Comparison of ENCODE assay signal across 8 cellular contexts in the genomic region with DNA sequence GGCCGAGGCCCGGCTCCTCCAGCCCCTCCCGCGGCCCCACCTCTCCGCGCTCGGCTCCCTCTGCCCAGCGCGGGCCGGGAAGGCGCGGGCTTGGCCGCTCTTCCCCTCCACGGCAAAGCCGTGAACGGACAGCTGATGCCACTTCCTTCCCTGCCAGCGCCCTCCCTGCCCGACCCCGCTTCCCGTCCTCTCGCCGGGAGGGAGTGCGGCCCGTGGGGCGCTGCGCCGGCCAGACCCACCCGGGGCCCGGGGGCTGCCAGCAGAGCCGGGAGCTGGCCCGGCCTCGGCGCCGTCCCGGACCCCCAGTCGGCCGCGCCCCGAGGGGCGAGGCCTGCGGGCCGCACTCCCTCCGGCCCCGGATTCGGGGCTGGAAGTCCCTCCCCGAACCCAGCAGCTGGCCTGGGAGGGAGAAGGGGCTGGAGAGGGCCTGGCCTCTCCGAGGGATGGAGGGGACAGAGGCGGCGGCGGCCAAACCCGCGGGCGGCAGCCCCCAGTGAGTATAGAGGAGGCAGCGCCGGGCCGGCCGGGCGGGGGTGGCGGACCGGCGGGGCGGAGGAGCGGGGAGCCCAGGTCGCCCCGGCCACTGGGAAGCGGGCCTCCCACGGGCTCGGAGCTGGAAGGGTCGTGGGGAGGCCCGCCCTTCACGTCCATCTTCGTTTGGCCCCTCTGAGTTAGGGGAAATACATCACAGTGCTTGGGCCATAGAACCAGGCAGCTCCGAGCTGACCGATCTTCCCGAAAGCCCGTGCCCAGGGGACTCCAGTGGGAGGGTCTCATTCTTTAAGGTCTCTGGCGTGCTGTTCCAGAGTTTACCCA. TPM values are rescaled to one million over a fixed set of nuclear protein-coding genes. Genes with fewer than 3 reads are reported as not detected.
A peak's percentile ranks its signal among the peaks of the same experiment; 100 is the strongest.
DNase-seq lines count a peak whose midpoint lies in the region; ATAC-seq and TF ChIP-seq lines count a peak whose summit lies in the region.

KIAA1614 (plus strand) TSS at position 97 of the 816 bp plus-strand sequence; CDS start at position 444, 347 bp downstream.

- DNase-seq in stimulated activated CD4-positive, alpha-beta T cell treated with anti-CD3 and anti-CD28 coated beads, Interleukin-15, amount 100 ng/mL, for 24 hours: peak; percentile 17
- no peak for DNase-seq in stimulated activated CD4-positive, alpha-beta T cell treated with anti-CD3 and anti-CD28 coated beads, Interleukin-4, amount 100 ng/mL, for 24 hours
- no peak for DNase-seq in activated T-helper 2 cell treated with anti-CD3 and anti-CD28 coated beads, Interferon-gamma antibody, Interleukin-2, Interleukin-4, amounts not matched to agents 10 μg/mL and 5 μg/mL and 100 μg/mL, durations not matched to agents 14 hours and 24 hours and 36 hours (ENCODE audit: low spot score)
- DNase-seq in cardiac muscle cell (ENCODE audit: low read depth in 1 of 2, low spot score in 1 of 2) (peak; percentile 39 to 73), ovary (peak; percentile 50 to 72 (median 54)), GM10266 (ENCODE audit: extremely low spot score) (no peak)

- H3K4me3 Mint-ChIP-seq in activated T-helper 2 cell treated with anti-CD3 and anti-CD28 coated beads, Interferon-gamma antibody, Interleukin-2, Interleukin-4, amounts not matched to agents 10 μg/mL and 5 μg/mL and 100 μg/mL, durations not matched to agents 14 hours and 24 hours and 36 hours (ENCODE audit: low read depth): peak within 1 kb of the TSS; percentile 62

- no peak for ATAC-seq in GM18867 (IDR thresholded peaks at IDR 0.05; ENCODE audit: unreplicated experiment)
- ATAC-seq in GM18870 (IDR thresholded peaks at IDR 0.05; ENCODE audit: unreplicated experiment): no peak

- peak; percentile 7 for TF ChIP-seq POLR2A in ovary (IDR thresholded peaks at IDR 0.05)

- H3K27ac ChIP-seq in cardiac muscle cell (no peak within 1 kb of the TSS), ovary (peak within 1 kb of the TSS; percentile 56 to 94)

- no peaks in the 10 kb centered on the region for H3K36me3 Mint-ChIP-seq in activated T-helper 2 cell treated with anti-CD3 and anti-CD28 coated beads, Interferon-gamma antibody, Interleukin-2, Interleukin-4, amounts not matched to agents 10 μg/mL and 5 μg/mL and 100 μg/mL, durations not matched to agents 14 hours and 24 hours and 36 hours (ENCODE audit: low read depth)

- H3K9me3 ChIP-seq in cardiac muscle cell (ENCODE audit: low read depth): no peaks in the 10 kb centered on the region
- no peaks in the 10 kb centered on the region for H3K9me3 ChIP-seq in ovary

- no peaks in the 10 kb centered on the region for H3K9me3 Mint-ChIP-seq in activated T-helper 2 cell treated with anti-CD3 and anti-CD28 coated beads, Interferon-gamma antibody, Interleukin-2, Interleukin-4, amounts not matched to agents 10 μg/mL and 5 μg/mL and 100 μg/mL, durations not matched to agents 14 hours and 24 hours and 36 hours

- H3K36me3 ChIP-seq in cardiac muscle cell (no peaks in the 10 kb centered on the region), ovary (no peaks in the 10 kb centered on the region)

- peaks cover 10% of the 10 kb centered on the region for H3K4me1 Mint-ChIP-seq in activated T-helper 2 cell treated with anti-CD3 and anti-CD28 coated beads, Interferon-gamma antibody, Interleukin-2, Interleukin-4, amounts not matched to agents 10 μg/mL and 5 μg/mL and 100 μg/mL, durations not matched to agents 14 hours and 24 hours and 36 hours (ENCODE audit: low read depth)

- no peak within 1 kb of the TSS for H3K27ac Mint-ChIP-seq in activated T-helper 2 cell treated with anti-CD3 and anti-CD28 coated beads, Interferon-gamma antibody, Interleukin-2, Interleukin-4, amounts not matched to agents 10 μg/mL and 5 μg/mL and 100 μg/mL, durations not matched to agents 14 hours and 24 hours and 36 hours

- H3K4me1 ChIP-seq in cardiac muscle cell (ENCODE audit: low read depth) (no peaks in the 10 kb centered on the region), ovary (ENCODE audit: insufficient read depth) (no peaks in the 10 kb centered on the region)

- TF ChIP-seq CTCF in cardiac muscle cell (IDR thresholded peaks at IDR 0.05; ENCODE audit: low read depth, low read length) (no peak), ovary (IDR thresholded peaks at IDR 0.05) (no peak), GM10266 (IDR thresholded peaks at IDR 0.05; ENCODE audit: control insufficient read depth, insufficient read depth, low read depth, missing control alignments) (no peak)

- 1% methylated on average over 20 to 77 of the region's 77 CpGs for WGBS in ovary, 3 donors

- H3K4me3 ChIP-seq in cardiac muscle cell (peak within 1 kb of the TSS; percentile 23), ovary (peak within 1 kb of the TSS; percentile 64)

- TF ChIP-seq EP300 in ovary (IDR thresholded peaks at IDR 0.05): no peak

- H3K27me3 Mint-ChIP-seq in activated T-helper 2 cell treated with anti-CD3 and anti-CD28 coated beads, Interferon-gamma antibody, Interleukin-2, Interleukin-4, amounts not matched to agents 10 μg/mL and 5 μg/mL and 100 μg/mL, durations not matched to agents 14 hours and 24 hours and 36 hours (ENCODE audit: low read depth): peaks cover 40% of the 10 kb centered on the region

- H3K27me3 ChIP-seq in cardiac muscle cell (peaks cover 32% of the 10 kb centered on the region), ovary (no peaks in the 10 kb centered on the region)

- intact Hi-C loops in activated T-helper 2 cell treated with anti-CD3 and anti-CD28 coated beads, Interferon-gamma antibody, Interleukin-2, Interleukin-4, amounts not matched to agents 10 μg/mL and 5 μg/mL and 100 μg/mL, durations not matched to agents 14 hours and 24 hours and 36 hours (cut with micrococcal nuclease): no loop called here
- intact Hi-C loops in ovary (cut with DNase I): no loop called here

RNA-seq across cellular contexts. Expression of gene KIAA1614, which starts in this region (rescaled TPM):
- total RNA-seq in activated T-helper 2 cell treated with anti-CD3 and anti-CD28 coated beads, Interferon-gamma antibody, Interleukin-2, Interleukin-4, amounts not matched to agents 10 μg/mL and 5 μg/mL and 100 μg/mL, durations not matched to agents 14 hours and 24 hours and 36 hours: 0.09 and 0.14 TPM in 2 replicates
- total RNA-seq in cardiac muscle cell (1.3 and 2.9 TPM in 2 replicates), ovary (10 to 100 TPM in 4 of 7 donors, 1 to 10 TPM in 3; 2.4 to 15.1 (median 11.4) TPM)
- polyA plus RNA-seq in cardiac muscle cell (1.1 and 2.2 TPM in 2 replicates), ovary (10 to 100 TPM in 1 of 2 donors, 1 to 10 TPM in 1; 1.1 to 10.5 TPM)

Comparison
In these comparisons a context has a peak if more than half of its experiments do, and no peak if none do; other contexts are left out.
1. DNase-seq: peak in stimulated activated CD4-positive, alpha-beta T cell treated with anti-CD3 and anti-CD28 coated beads, Interleukin-15, amount 100 ng/mL, for 24 hours (single experiment), cardiac muscle cell (2 of 2) and ovary (5 of 5); none in stimulated activated CD4-positive, alpha-beta T cell treated with anti-CD3 and anti-CD28 coated beads, Interleukin-4, amount 100 ng/mL, for 24 hours (single experiment), activated T-helper 2 cell treated with anti-CD3 and anti-CD28 coated beads, Interferon-gamma antibody, Interleukin-2, Interleukin-4, amounts not matched to agents 10 μg/mL and 5 μg/mL and 100 μg/mL, durations not matched to agents 14 hours and 24 hours and 36 hours (single experiment) and GM10266 (single experiment).